1 cellular context compared by ENCODE assay signal in genomic region chr13:47139519-47139918, GRCh38.
TF ChIP-seq lines count a peak whose summit lies in the region.

No MANE protein-coding gene starts in this region.

TF ChIP-seq in GM23338, 12 proteins besides CTCF, POLR2A, EP300 and RAD21 (continued from another document):
- TF ChIP-seq, protein P1, sequence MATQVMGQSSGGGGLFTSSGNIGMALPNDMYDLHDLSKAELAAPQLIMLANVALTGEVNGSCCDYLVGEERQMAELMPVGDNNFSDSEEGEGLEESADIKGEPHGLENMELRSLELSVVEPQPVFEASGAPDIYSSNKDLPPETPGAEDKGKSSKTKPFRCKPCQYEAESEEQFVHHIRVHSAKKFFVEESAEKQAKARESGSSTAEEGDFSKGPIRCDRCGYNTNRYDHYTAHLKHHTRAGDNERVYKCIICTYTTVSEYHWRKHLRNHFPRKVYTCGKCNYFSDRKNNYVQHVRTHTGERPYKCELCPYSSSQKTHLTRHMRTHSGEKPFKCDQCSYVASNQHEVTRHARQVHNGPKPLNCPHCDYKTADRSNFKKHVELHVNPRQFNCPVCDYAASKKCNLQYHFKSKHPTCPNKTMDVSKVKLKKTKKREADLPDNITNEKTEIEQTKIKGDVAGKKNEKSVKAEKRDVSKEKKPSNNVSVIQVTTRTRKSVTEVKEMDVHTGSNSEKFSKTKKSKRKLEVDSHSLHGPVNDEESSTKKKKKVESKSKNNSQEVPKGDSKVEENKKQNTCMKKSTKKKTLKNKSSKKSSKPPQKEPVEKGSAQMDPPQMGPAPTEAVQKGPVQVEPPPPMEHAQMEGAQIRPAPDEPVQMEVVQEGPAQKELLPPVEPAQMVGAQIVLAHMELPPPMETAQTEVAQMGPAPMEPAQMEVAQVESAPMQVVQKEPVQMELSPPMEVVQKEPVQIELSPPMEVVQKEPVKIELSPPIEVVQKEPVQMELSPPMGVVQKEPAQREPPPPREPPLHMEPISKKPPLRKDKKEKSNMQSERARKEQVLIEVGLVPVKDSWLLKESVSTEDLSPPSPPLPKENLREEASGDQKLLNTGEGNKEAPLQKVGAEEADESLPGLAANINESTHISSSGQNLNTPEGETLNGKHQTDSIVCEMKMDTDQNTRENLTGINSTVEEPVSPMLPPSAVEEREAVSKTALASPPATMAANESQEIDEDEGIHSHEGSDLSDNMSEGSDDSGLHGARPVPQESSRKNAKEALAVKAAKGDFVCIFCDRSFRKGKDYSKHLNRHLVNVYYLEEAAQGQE (IDR thresholded peaks at IDR 0.05; ENCODE audit: unreplicated experiment): no peak
- no peak for TF ChIP-seq ZNF114 (CRISPR knock-in tag; IDR thresholded peaks at IDR 0.05)
- no peak for TF ChIP-seq ZNF331 (CRISPR knock-in tag; IDR thresholded peaks at IDR 0.05; ENCODE audit: low read depth)
- TF ChIP-seq, protein P2, sequence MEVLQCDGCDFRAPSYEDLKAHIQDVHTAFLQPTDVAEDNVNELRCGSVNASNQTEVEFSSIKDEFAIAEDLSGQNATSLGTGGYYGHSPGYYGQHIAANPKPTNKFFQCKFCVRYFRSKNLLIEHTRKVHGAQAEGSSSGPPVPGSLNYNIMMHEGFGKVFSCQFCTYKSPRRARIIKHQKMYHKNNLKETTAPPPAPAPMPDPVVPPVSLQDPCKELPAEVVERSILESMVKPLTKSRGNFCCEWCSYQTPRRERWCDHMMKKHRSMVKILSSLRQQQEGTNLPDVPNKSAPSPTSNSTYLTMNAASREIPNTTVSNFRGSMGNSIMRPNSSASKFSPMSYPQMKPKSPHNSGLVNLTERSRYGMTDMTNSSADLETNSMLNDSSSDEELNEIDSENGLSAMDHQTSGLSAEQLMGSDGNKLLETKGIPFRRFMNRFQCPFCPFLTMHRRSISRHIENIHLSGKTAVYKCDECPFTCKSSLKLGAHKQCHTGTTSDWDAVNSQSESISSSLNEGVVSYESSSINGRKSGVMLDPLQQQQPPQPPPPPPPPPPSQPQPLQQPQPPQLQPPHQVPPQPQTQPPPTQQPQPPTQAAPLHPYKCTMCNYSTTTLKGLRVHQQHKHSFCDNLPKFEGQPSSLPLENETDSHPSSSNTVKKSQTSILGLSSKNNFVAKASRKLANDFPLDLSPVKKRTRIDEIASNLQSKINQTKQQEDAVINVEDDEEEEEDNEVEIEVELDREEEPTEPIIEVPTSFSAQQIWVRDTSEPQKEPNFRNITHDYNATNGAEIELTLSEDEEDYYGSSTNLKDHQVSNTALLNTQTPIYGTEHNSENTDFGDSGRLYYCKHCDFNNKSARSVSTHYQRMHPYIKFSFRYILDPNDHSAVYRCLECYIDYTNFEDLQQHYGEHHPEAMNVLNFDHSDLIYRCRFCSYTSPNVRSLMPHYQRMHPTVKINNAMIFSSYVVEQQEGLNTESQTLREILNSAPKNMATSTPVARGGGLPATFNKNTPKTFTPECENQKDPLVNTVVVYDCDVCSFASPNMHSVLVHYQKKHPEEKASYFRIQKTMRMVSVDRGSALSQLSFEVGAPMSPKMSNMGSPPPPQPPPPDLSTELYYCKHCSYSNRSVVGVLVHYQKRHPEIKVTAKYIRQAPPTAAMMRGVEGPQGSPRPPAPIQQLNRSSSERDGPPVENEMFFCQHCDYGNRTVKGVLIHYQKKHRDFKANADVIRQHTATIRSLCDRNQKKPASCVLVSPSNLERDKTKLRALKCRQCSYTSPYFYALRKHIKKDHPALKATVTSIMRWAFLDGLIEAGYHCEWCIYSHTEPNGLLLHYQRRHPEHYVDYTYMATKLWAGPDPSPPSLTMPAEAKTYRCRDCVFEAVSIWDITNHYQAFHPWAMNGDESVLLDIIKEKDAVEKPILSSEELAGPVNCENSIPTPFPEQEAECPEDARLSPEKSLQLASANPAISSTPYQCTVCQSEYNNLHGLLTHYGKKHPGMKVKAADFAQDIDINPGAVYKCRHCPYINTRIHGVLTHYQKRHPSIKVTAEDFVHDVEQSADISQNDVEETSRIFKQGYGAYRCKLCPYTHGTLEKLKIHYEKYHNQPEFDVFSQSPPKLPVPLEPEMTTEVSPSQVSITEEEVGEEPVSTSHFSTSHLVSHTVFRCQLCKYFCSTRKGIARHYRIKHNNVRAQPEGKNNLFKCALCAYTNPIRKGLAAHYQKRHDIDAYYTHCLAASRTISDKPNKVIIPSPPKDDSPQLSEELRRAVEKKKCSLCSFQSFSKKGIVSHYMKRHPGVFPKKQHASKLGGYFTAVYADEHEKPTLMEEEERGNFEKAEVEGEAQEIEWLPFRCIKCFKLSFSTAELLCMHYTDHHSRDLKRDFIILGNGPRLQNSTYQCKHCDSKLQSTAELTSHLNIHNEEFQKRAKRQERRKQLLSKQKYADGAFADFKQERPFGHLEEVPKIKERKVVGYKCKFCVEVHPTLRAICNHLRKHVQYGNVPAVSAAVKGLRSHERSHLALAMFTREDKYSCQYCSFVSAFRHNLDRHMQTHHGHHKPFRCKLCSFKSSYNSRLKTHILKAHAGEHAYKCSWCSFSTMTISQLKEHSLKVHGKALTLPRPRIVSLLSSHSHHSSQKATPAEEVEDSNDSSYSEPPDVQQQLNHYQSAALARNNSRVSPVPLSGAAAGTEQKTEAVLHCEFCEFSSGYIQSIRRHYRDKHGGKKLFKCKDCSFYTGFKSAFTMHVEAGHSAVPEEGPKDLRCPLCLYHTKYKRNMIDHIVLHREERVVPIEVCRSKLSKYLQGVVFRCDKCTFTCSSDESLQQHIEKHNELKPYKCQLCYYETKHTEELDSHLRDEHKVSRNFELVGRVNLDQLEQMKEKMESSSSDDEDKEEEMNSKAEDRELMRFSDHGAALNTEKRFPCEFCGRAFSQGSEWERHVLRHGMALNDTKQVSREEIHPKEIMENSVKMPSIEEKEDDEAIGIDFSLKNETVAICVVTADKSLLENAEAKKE (CRISPR knock-in tag; IDR thresholded peaks at IDR 0.05): no peak
- no peak for TF ChIP-seq STAT1 (IDR thresholded peaks at IDR 0.05; ENCODE audit: unreplicated experiment)
- TF ChIP-seq EZH2phosphoT487 (IDR thresholded peaks at IDR 0.05; ENCODE audit: unreplicated experiment): no peak
- no peak for TF ChIP-seq EZH2 (IDR thresholded peaks at IDR 0.05; ENCODE audit: low read depth, unreplicated experiment)
- TF ChIP-seq JUNB (IDR thresholded peaks at IDR 0.05; ENCODE audit: unreplicated experiment): no peak
- TF ChIP-seq, protein P3, sequence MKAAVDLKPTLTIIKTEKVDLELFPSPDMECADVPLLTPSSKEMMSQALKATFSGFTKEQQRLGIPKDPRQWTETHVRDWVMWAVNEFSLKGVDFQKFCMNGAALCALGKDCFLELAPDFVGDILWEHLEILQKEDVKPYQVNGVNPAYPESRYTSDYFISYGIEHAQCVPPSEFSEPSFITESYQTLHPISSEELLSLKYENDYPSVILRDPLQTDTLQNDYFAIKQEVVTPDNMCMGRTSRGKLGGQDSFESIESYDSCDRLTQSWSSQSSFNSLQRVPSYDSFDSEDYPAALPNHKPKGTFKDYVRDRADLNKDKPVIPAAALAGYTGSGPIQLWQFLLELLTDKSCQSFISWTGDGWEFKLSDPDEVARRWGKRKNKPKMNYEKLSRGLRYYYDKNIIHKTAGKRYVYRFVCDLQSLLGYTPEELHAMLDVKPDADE (IDR thresholded peaks at IDR 0.05): no peak
- no peak for TF ChIP-seq NANOG (IDR thresholded peaks at IDR 0.05; ENCODE audit: borderline replicate concordance)
- no peak for TF ChIP-seq POLR2AphosphoS5 (IDR thresholded peaks at IDR 0.05; ENCODE audit: low read depth)
TF ChIP-seq in GM23338: peak in this region for 0.
